ENCODE assay signal across 1 cellular context in genomic region chr11:93116641-93117577, GRCh38.
TF ChIP-seq lines count a peak whose summit lies in the region.

No MANE protein-coding gene starts in this region.

TF ChIP-seq in WTC11, 78 proteins besides CTCF, POLR2A, EP300 and RAD21 (continued from another document):
- TF ChIP-seq IRF1 (CRISPR knock-in tag; IDR thresholded peaks at IDR 0.05) (no peak), E2F1 (CRISPR knock-in tag; IDR thresholded peaks at IDR 0.05) (no peak), ARID4B (CRISPR knock-in tag; IDR thresholded peaks at IDR 0.05; ENCODE audit: borderline replicate concordance) (no peak), ZNF232 (CRISPR knock-in tag; IDR thresholded peaks at IDR 0.05) (no peak), ZNF396 (CRISPR knock-in tag; IDR thresholded peaks at IDR 0.05; ENCODE audit: borderline replicate concordance) (no peak), TP53 (CRISPR knock-in tag; IDR thresholded peaks at IDR 0.05) (no peak), AFF4 (CRISPR knock-in tag; IDR thresholded peaks at IDR 0.05; ENCODE audit: borderline replicate concordance) (no peak), MYBL2 (CRISPR knock-in tag; IDR thresholded peaks at IDR 0.05) (no peak), E2F5 (CRISPR knock-in tag; IDR thresholded peaks at IDR 0.05) (no peak), FOXP4 (CRISPR knock-in tag; IDR thresholded peaks at IDR 0.05) (no peak), ZNF219 (CRISPR knock-in tag; IDR thresholded peaks at IDR 0.05; ENCODE audit: borderline replicate concordance) (no peak), FOXK1 (CRISPR knock-in tag; IDR thresholded peaks at IDR 0.05) (no peak), NFYB (CRISPR knock-in tag; conservative IDR thresholded peaks at IDR 0.05; ENCODE audit: low read depth) (no peak), SMAD4 (CRISPR knock-in tag; IDR thresholded peaks at IDR 0.05) (no peak), HMGA2 (CRISPR knock-in tag; IDR thresholded peaks at IDR 0.05) (no peak), MAX (CRISPR knock-in tag; IDR thresholded peaks at IDR 0.05) (no peak), TEAD4 (CRISPR knock-in tag; IDR thresholded peaks at IDR 0.05) (no peak), ELF4 (CRISPR knock-in tag; IDR thresholded peaks at IDR 0.05; ENCODE audit: low read depth) (no peak), ZNF671 (CRISPR knock-in tag; IDR thresholded peaks at IDR 0.05) (peak; percentile 99), ZNF512 (CRISPR knock-in tag; IDR thresholded peaks at IDR 0.05; ENCODE audit: borderline replicate concordance) (no peak), ATF3 (CRISPR knock-in tag; conservative IDR thresholded peaks at IDR 0.05) (no peak), ZNF317 (CRISPR knock-in tag; IDR thresholded peaks at IDR 0.05; ENCODE audit: borderline replicate concordance, low read depth) (no peak), KAT7 (CRISPR knock-in tag; IDR thresholded peaks at IDR 0.05; ENCODE audit: borderline replicate concordance) (no peak), ATF1 (CRISPR knock-in tag; IDR thresholded peaks at IDR 0.05) (no peak), EMX1 (CRISPR knock-in tag; IDR thresholded peaks at IDR 0.05) (peak; percentile 99), PRRX2 (CRISPR knock-in tag; IDR thresholded peaks at IDR 0.05) (peak; percentile 100), PRDM15 (CRISPR knock-in tag; IDR thresholded peaks at IDR 0.05) (peak; percentile 73), CREB1 (CRISPR knock-in tag; IDR thresholded peaks at IDR 0.05) (no peak), ZNF121 (CRISPR knock-in tag; IDR thresholded peaks at IDR 0.05) (no peak), GRHL2 (CRISPR knock-in tag; IDR thresholded peaks at IDR 0.05; ENCODE audit: insufficient replicate concordance, severe bottlenecking) (no peak), ETV6 (CRISPR knock-in tag; IDR thresholded peaks at IDR 0.05) (no peak), ZNF423 (CRISPR knock-in tag; IDR thresholded peaks at IDR 0.05) (no peak; the same call in 1 of the 2 replicates), NFATC4 (CRISPR knock-in tag; IDR thresholded peaks at IDR 0.05) (peak; percentile 100)
